Comparison of ENCODE assay signal across 26 cellular contexts in genomic region chr1:199357591-199357990, GRCh38.
"Had no signal": no experiment of that assay in that cellular context is flagged by ENCODE, and none has a peak within 500 bp of the region (broad histone marks: within the 10 kb centered on the region; RNA-seq: fewer than 3 reads in every experiment).

No MANE protein-coding gene starts in this region.

- H3K4me1 ChIP-seq: ascending aorta, breast epithelium, colonic mucosa, esophagus squamous epithelium had no signal

- H3K4me3 ChIP-seq: ascending aorta, breast epithelium, cardiac muscle cell, colonic mucosa, esophagus squamous epithelium had no signal

- DNase-seq: activated CD4-positive, alpha-beta memory T cell treated with anti-CD3 and anti-CD28 coated beads, Interleukin-2, amount 10 ng/mL, durations not matched to agents 7 days and 5 days; activated CD4-positive, alpha-beta T cell treated with anti-CD3 and anti-CD28 coated beads for 1 hour; activated CD4-positive, alpha-beta T cell treated with anti-CD3 and anti-CD28 coated beads for 4 hours; activated CD4-positive, alpha-beta T cell treated with anti-CD3 and anti-CD28 coated beads, Interleukin-2, amount 10 ng/mL, durations not matched to agents 7 days and 5 days; activated CD4-positive, alpha-beta T cell treated with anti-CD3 and anti-CD28 coated beads, Interleukin-2, amount 50 U/mL, for 4 hours; activated CD8-positive, alpha-beta memory T cell treated with anti-CD3 and anti-CD28 coated beads, Interleukin-2, amount 50 U/mL, for 48 hours; activated gamma-delta T cell; activated naive CD4-positive, alpha-beta T cell; activated naive CD4-positive, alpha-beta T cell treated with anti-CD3 and anti-CD28 coated beads, Interleukin-2, amount 10 ng/mL, durations not matched to agents 7 days and 5 days; activated naive CD8-positive, alpha-beta T cell treated with anti-CD3 and anti-CD28 coated beads, Interleukin-2, amount 10 ng/mL, durations not matched to agents 7 days and 5 days; activated T-cell treated with anti-CD3 and anti-CD28 coated beads for 4 hours; activated T-cell treated with anti-CD3 and anti-CD28 coated beads, Interleukin-2, amount 50 U/mL, for 24 hours; activated T-cell treated with anti-CD3 and anti-CD28 coated beads, Interleukin-2, amount 50 U/mL, for 72 hours; central memory CD4-positive, alpha-beta T cell; cerebellar nuclear complex; colonic mucosa; effector CD8-positive, alpha-beta T cell; esophagus squamous epithelium; head of caudate nucleus; T-helper 1 cell; T-helper 17 cell had no signal

- H3K27me3 ChIP-seq: ascending aorta, breast epithelium, cardiac muscle cell, colonic mucosa, esophagus squamous epithelium had no signal

- H3K27ac ChIP-seq: ascending aorta, breast epithelium, cardiac muscle cell, colonic mucosa, epithelial cell of prostate, esophagus squamous epithelium, VCaP had no signal

- H3K36me3 ChIP-seq: ascending aorta, breast epithelium, cardiac muscle cell, colonic mucosa, esophagus squamous epithelium had no signal

- H3K9me3 ChIP-seq: ascending aorta, breast epithelium, colonic mucosa, esophagus squamous epithelium had no signal
